Comparison of ENCODE assay signal across 15 cellular contexts in genomic region chr12:91947459-91947858, GRCh38.
DNase-seq lines count a peak whose midpoint lies in the region; ATAC-seq, FAIRE-seq and TF ChIP-seq lines count a peak whose summit lies in the region.
"Had no signal": no experiment of that assay in that cellular context is flagged by ENCODE, and none has a peak within 500 bp of the region (broad histone marks: within the 10 kb centered on the region; RNA-seq: fewer than 3 reads in every experiment).

No MANE protein-coding gene starts in this region.

- H3K27me3 Mint-ChIP-seq in activated CD8-positive, alpha-beta T cell treated with anti-CD3 and anti-CD28 coated beads for 36 hours = no peaks in the 10 kb centered on the region
- no peaks in the 10 kb centered on the region for H3K27me3 Mint-ChIP-seq in activated CD8-positive, alpha-beta T cell treated with anti-CD3 and anti-CD28 coated beads, Interleukin-2, amount 10 ng/mL, durations not matched to agents 7 days and 5 days (ENCODE audit: low read depth)

- intact Hi-C loops in activated CD8-positive, alpha-beta T cell treated with anti-CD3 and anti-CD28 coated beads for 36 hours (cut with micrococcal nuclease) = no loop called here

- H3K9me3 Mint-ChIP-seq in activated CD8-positive, alpha-beta T cell treated with anti-CD3 and anti-CD28 coated beads for 36 hours = peaks cover 5% of the 10 kb centered on the region
- H3K9me3 Mint-ChIP-seq in activated CD8-positive, alpha-beta T cell treated with anti-CD3 and anti-CD28 coated beads, Interleukin-2, amount 10 ng/mL, durations not matched to agents 7 days and 5 days (ENCODE audit: insufficient read depth) = no peaks in the 10 kb centered on the region

- H3K27ac Mint-ChIP-seq in activated CD8-positive, alpha-beta T cell treated with anti-CD3 and anti-CD28 coated beads for 36 hours = no peak overlapping the region
- H3K27ac Mint-ChIP-seq in activated CD8-positive, alpha-beta T cell treated with anti-CD3 and anti-CD28 coated beads, Interleukin-2, amount 10 ng/mL, durations not matched to agents 7 days and 5 days = no peak overlapping the region

- peaks cover 14% of the 10 kb centered on the region for H3K4me1 Mint-ChIP-seq in activated CD8-positive, alpha-beta T cell treated with anti-CD3 and anti-CD28 coated beads for 36 hours (ENCODE audit: low read depth)
- peaks cover 8% of the 10 kb centered on the region for H3K4me1 Mint-ChIP-seq in activated CD8-positive, alpha-beta T cell treated with anti-CD3 and anti-CD28 coated beads, Interleukin-2, amount 10 ng/mL, durations not matched to agents 7 days and 5 days (ENCODE audit: low read depth)

- CTCF ChIA-PET in activated CD8-positive, alpha-beta T cell treated with anti-CD3 and anti-CD28 coated beads for 36 hours (lab: Charles Lee) = interaction anchor here (1.6 kb wide), 1 partner anchor 135 kb away, joined by 3 read pairs; no protein-coding TSS in a partner anchor
- CTCF ChIA-PET in activated CD8-positive, alpha-beta T cell treated with anti-CD3 and anti-CD28 coated beads, Interleukin-2, amount 10 ng/mL, durations not matched to agents 7 days and 5 days (lab: Charles Lee) = interaction anchor here (0.5 kb wide), 1 partner anchor 88 kb away, joined by 3 read pairs; no protein-coding TSS in a partner anchor

- POLR2A ChIA-PET in activated CD8-positive, alpha-beta T cell treated with anti-CD3 and anti-CD28 coated beads for 36 hours (lab: Charles Lee) = interaction anchor here (0.6 kb wide), 1 partner anchor 933 kb away, joined by 3 read pairs; no protein-coding TSS in a partner anchor
- POLR2A ChIA-PET in activated CD8-positive, alpha-beta T cell treated with anti-CD3 and anti-CD28 coated beads, Interleukin-2, amount 10 ng/mL, durations not matched to agents 7 days and 5 days (lab: Charles Lee) = no interaction called here

- no peak for TF ChIP-seq CTCF in activated CD8-positive, alpha-beta T cell treated with anti-CD3 and anti-CD28 coated beads for 36 hours (IDR thresholded peaks at IDR 0.05)

- no peaks in the 10 kb centered on the region for H3K36me3 Mint-ChIP-seq in activated CD8-positive, alpha-beta T cell treated with anti-CD3 and anti-CD28 coated beads for 36 hours (ENCODE audit: low read depth)
- H3K36me3 Mint-ChIP-seq in activated CD8-positive, alpha-beta T cell treated with anti-CD3 and anti-CD28 coated beads, Interleukin-2, amount 10 ng/mL, durations not matched to agents 7 days and 5 days (ENCODE audit: low read depth) = no peaks in the 10 kb centered on the region

- DNase-seq in activated CD8-positive, alpha-beta T cell treated with anti-CD3 and anti-CD28 coated beads for 36 hours = peak; percentile 7
- DNase-seq in activated CD8-positive, alpha-beta T cell treated with anti-CD3 and anti-CD28 coated beads, Interleukin-2, amount 10 ng/mL, durations not matched to agents 7 days and 5 days = no peak
- DNase-seq in HTR-8/SVneo (ENCODE audit: insufficient read length, low spot score) = no peak
- DNase-seq in stimulated activated naive CD8-positive, alpha-beta T cell treated with anti-CD3 and anti-CD28 coated beads, Interleukin-15, Interleukin-2, amounts not matched to agents 100 U/mL and 50 U/mL, for 24 hours = no peak
- DNase-seq in AG08396 (ENCODE audit: low spot score) = no peak
- DNase-seq in iPS-NIHi7 (ENCODE audit: extremely low spot score) = no peak
- DNase-seq in AG08395 (ENCODE audit: low spot score) = no peak
- DNase-seq: ACHN, cortex of kidney, foreskin keratinocyte, left cardiac atrium, NCI-H2171, posterior cingulate gyrus, SHP77 treated with DMSO at 0.1 percent for 48 hours had no signal

- no peak overlapping the region for H3K4me3 Mint-ChIP-seq in activated CD8-positive, alpha-beta T cell treated with anti-CD3 and anti-CD28 coated beads for 36 hours
- H3K4me3 Mint-ChIP-seq in activated CD8-positive, alpha-beta T cell treated with anti-CD3 and anti-CD28 coated beads, Interleukin-2, amount 10 ng/mL, durations not matched to agents 7 days and 5 days = no peak overlapping the region

- ATAC-seq in activated CD8-positive, alpha-beta T cell treated with anti-CD3 and anti-CD28 coated beads for 36 hours = peak; percentile 79
- ATAC-seq in activated CD8-positive, alpha-beta T cell treated with anti-CD3 and anti-CD28 coated beads, Interleukin-2, amount 10 ng/mL, durations not matched to agents 7 days and 5 days = no peak
- peak; percentile 84 for ATAC-seq in HG02678 (IDR thresholded peaks at IDR 0.05; ENCODE audit: unreplicated experiment)
- peak; percentile 88 for ATAC-seq in stimulated activated naive CD8-positive, alpha-beta T cell treated with anti-CD3 and anti-CD28 coated beads, Interleukin-15, Interleukin-2, amounts not matched to agents 100 U/mL and 50 U/mL, for 24 hours
- ATAC-seq: foreskin keratinocyte, left cardiac atrium had no signal

- FAIRE-seq in HTR-8/SVneo (lab: Jason Lieb, UNC) = peak; percentile 33
